11 cellular contexts compared by ENCODE assay signal in the genomic region with DNA sequence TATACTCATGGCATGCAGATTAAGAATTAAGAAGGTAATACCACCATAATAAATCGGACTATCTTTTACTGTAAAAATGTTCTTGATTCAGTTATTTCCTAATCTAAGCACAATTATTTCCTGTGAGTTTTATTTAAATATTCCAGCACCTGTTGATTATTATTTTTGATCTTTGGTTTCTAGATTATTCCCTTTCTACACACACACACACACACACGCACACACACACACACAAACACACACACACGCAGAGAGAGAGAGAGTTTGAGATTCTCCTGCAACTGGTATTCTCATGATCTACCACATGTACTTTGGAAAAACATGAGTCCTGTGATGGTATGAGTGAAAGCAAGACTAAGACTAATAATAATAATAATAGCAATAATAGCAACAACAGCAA. TPM values are rescaled to one million over a fixed set of nuclear protein-coding genes. Genes with fewer than 3 reads are reported as not detected.
"Had no signal": no experiment of that assay in that cellular context is flagged by ENCODE, and none has a peak within 500 bp of the region (broad histone marks: within the 10 kb centered on the region; RNA-seq: fewer than 3 reads in every experiment).

No MANE protein-coding gene starts in this region.

- H3K27ac ChIP-seq: GM23248 had no signal

- H3K36me3 ChIP-seq: HAP-1 had no signal

- H3K9me3 ChIP-seq: HAP-1 had no signal

- H3K9ac ChIP-seq: GM23248 had no signal

- H3K27ac Mint-ChIP-seq: GM23338, H9, HFFc6 had no signal

- H3K4me3 ChIP-seq: GM23248, GM23338, HAP-1 had no signal

- FAIRE-seq: H1, H54 had no signal

- H3K4me1 ChIP-seq: HAP-1 had no signal

- H3K9me3 Mint-ChIP-seq: GM23338, H9, HFFc6 had no signal

- H3K4me3 Mint-ChIP-seq: GM23338, H9, HFFc6 had no signal

- H3K4me2 ChIP-seq: GM23338 had no signal

- H3K4me1 Mint-ChIP-seq: GM23338 had no signal

- DNase-seq: GM23248, GOT3, H7, H9, HCEC 1CT, HFFc6 had no signal

- ATAC-seq: GM23338, HCT116 had no signal

- H2AFZ ChIP-seq: GM23248, GM23338 had no signal

RNA-seq across cellular contexts. Expression of a gene that starts 17.0 kb away (rescaled TPM):
- total RNA-seq: GM23248, HFFc6 had no signal
- polyA plus RNA-seq: GM23248 had no signal
